In the genomic region with DNA sequence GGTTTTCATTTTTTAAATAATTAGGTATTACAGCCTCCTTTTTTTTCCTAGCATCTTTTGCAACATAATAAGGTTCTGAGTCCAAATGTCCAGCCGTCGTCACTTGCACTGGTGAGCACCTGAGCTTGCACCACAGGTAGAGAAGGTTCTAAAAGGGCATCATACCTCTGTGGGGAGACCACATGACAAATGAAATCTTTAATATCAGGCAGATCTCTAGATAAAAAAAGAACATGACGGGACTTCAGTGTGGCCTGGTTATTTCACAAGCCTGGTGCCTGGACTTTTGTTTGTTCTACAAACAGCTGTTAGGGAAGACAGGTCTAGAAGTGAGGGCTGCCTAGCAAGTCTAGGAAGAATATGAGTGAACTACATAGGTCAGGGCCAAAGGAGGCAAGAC, we compare ENCODE assay signal across 18 cellular contexts. TPM values are rescaled to one million over a fixed set of nuclear protein-coding genes. Genes with fewer than 3 reads are reported as not detected.
DNase-seq lines count a peak whose midpoint lies in the region; ATAC-seq, FAIRE-seq and TF ChIP-seq lines count a peak whose summit lies in the region.
"Had no signal": no experiment of that assay in that cellular context is flagged by ENCODE, and none has a peak within 500 bp of the region (broad histone marks: within the 10 kb centered on the region; RNA-seq: fewer than 3 reads in every experiment).

No MANE protein-coding gene starts in this region.

- ATAC-seq in activated naive CD4-positive, alpha-beta T cell treated with anti-CD3 and anti-CD28 coated beads, Interleukin-2, amount 50 U/mL, for 72 hours, result no peak
- ATAC-seq: GM12878, left cardiac atrium, mucosa of descending colon had no signal

- peak; percentile 65 for FAIRE-seq in urothelium cell line (lab: Jason Lieb, UNC)
- FAIRE-seq: frontal cortex, GM12878 had no signal

- DNase-seq in activated naive CD4-positive, alpha-beta T cell treated with anti-CD3 and anti-CD28 coated beads, Interleukin-2, amount 50 U/mL, for 72 hours (ENCODE audit: low spot score in 2 of 2), result no peak
- no peak for DNase-seq in activated naive CD4-positive, alpha-beta T cell (lab: John Stamatoyannopoulos, UW)
- no peak for DNase-seq in epithelial cell of prostate (ENCODE audit: low read depth, low spot score)
- no peak for DNase-seq in urothelium cell line (ENCODE audit: low spot score)
- DNase-seq in NCI-H2107 treated with DMSO at 0.1 percent for 48 hours (lab: John Stamatoyannopoulos, UW; ENCODE audit: unreplicated experiment), result no peak
- DNase-seq in NCI-H446 treated with DMSO at 0.1 percent for 48 hours (lab: John Stamatoyannopoulos, UW), result no peak
- DNase-seq: amygdala, BE2C, GDM1, Karpas-422, left cardiac atrium, mucosa of descending colon, NCI-H1417, nucleus accumbens had no signal

- peaks cover 73 to 88% of the 10 kb centered on the region in 2 donors for H3K36me3 Mint-ChIP-seq in activated naive CD4-positive, alpha-beta T cell treated with anti-CD3 and anti-CD28 coated beads, Interleukin-2, amount 50 U/mL, for 72 hours

- H3K27ac ChIP-seq in VCaP (peak overlapping the region; percentile 33), epithelial cell of prostate (peak overlapping the region; percentile 97)

- peaks cover 8 to 11% of the 10 kb centered on the region in 2 donors for H3K9me3 Mint-ChIP-seq in activated naive CD4-positive, alpha-beta T cell treated with anti-CD3 and anti-CD28 coated beads, Interleukin-2, amount 50 U/mL, for 72 hours

- TF ChIP-seq CTCF in VCaP (conservative IDR thresholded peaks at IDR 0.05), result no peak

- H3K27ac Mint-ChIP-seq in activated naive CD4-positive, alpha-beta T cell treated with anti-CD3 and anti-CD28 coated beads, Interleukin-2, amount 50 U/mL, for 72 hours, result peak overlapping the region; percentile 96 to 98

RNA-seq across cellular contexts. Expression of a gene that starts 3.6 kb away (rescaled TPM):
- 100 to 1,000 TPM; 306 to 517 TPM for total RNA-seq in activated naive CD4-positive, alpha-beta T cell treated with anti-CD3 and anti-CD28 coated beads, Interleukin-2, amount 50 U/mL, for 72 hours
- total RNA-seq: cerebellum, frontal cortex, left cardiac atrium, mucosa of descending colon had no signal

RNA-seq across cellular contexts. Expression of a gene that starts 49.6 kb away (rescaled TPM):
- total RNA-seq in activated naive CD4-positive, alpha-beta T cell treated with anti-CD3 and anti-CD28 coated beads, Interleukin-2, amount 50 U/mL, for 72 hours, result 10 to 100 TPM; 31.7 to 97.9 TPM
- total RNA-seq: frontal cortex had no signal
